Comparison of ENCODE assay signal across 18 cellular contexts in the genomic region with DNA sequence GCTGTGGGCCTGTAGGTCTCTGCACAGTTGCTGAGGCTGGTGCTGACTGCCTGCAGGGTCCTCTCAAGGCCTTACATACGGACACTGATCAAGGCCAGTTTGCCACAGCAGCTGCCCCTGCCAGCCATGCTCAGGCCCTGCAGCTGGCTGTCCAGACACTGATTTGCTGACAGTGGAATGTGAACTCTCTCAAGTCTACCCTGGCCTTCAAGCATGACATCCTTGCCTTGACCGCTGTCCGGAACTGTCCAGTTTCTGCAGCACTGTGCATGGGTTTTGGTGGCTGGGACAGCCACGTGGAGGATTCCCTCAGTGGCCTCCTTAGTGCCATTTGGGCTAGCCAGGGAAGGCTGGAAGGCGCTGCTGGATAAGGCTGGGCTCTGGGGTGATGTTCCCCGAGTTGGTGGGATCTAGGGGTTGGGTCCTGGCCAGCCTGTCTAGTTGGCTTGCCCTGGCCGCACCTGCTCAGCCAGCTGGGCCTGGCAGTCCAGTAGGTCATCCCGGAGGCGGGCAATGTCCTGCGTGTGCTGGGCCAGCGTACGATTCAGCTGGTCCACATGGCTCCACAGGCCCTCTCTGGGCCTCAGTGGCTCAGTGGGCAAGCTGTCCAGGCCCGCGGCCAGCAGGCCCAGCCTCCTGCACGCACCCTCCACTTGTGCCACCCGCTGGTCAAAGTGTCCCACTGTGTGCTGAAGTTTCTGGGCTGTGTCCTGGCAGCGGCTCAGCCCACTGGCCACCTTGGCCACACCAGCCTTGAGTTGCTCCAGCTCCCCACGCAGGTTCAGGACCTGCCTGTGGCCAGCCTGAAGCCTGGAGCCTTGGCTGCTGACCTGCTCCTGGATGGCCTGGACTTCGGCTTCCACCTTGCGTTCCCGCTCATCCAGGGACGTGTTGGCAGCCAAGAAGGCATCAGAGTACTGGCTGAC. TPM values are rescaled to one million over a fixed set of nuclear protein-coding genes. Genes with fewer than 3 reads are reported as not detected.
DNase-seq lines count a peak whose midpoint lies in the region; ATAC-seq, FAIRE-seq and TF ChIP-seq lines count a peak whose summit lies in the region.
"Had no signal": no experiment of that assay in that cellular context is flagged by ENCODE, and none has a peak within 500 bp of the region (broad histone marks: within the 10 kb centered on the region; RNA-seq: fewer than 3 reads in every experiment).

No MANE protein-coding gene starts in this region.

- H4K20me1 ChIP-seq in H9 (ENCODE audit: control insufficient read depth, insufficient read depth, insufficient read length) (no peaks in the 10 kb centered on the region), H1 (replicated peaks in 1 of 2; ENCODE audit: control insufficient read depth in 1 of 2, insufficient read depth in 2 of 2, low read length in 2 of 2) (peaks cover 2 to 7% of the 10 kb centered on the region in 2 experiments)

- H2AK5ac ChIP-seq in H9 (ENCODE audit: insufficient read length, low read length) (no peak overlapping the region), H1 (ENCODE audit: low read depth, low read length) (no peak overlapping the region), mesenchymal stem cell (ENCODE audit: low read length, severe bottlenecking) (no peak overlapping the region)

- TF ChIP-seq RAD21 in H1 (IDR thresholded peaks at IDR 0.05 in 1 of 2, conservative IDR thresholded peaks at IDR 0.05 in 1 of 2; ENCODE audit: low read depth in 2 of 2, low read length in 2 of 2): no peak

- no peak overlapping the region for H3K4me3 Mint-ChIP-seq in H9
- no peak overlapping the region for H3K4me3 Mint-ChIP-seq in type B pancreatic cell

- H3K27ac Mint-ChIP-seq in H9: no peak overlapping the region
- no peak overlapping the region for H3K27ac Mint-ChIP-seq in type B pancreatic cell

- CTCF ChIA-PET in H1 (lab: Charles Lee; ENCODE audit: partially characterized antibody): interaction anchor here (0.8 to 2.3 kb wide), 8 partner anchors 10 to 111 kb away, joined by 3 to 12 read pairs (median 5); a partner anchor contains a TSS

- H3K36me3 ChIP-seq in H1 (ENCODE audit: control insufficient read depth in 2 of 4, insufficient read depth in 4 of 4, low read length in 3 of 4) (no peaks in the 10 kb centered on the region), mesenchymal stem cell (ENCODE audit: control insufficient read depth in 1 of 2, insufficient read depth in 2 of 2, low read depth in 1 of 2, low read length in 2 of 2) (peaks cover 25 to 46% of the 10 kb centered on the region in 2 experiments)
- H3K36me3 ChIP-seq: SJSA1 had no signal

- FAIRE-seq in HTR-8/SVneo (lab: Jason Lieb, UNC): peak; percentile 81
- no peak for FAIRE-seq in H1 (lab: Jason Lieb, UNC)

- H3K4ac ChIP-seq in H9 (ENCODE audit: low read depth, low read length): no peak overlapping the region
- H3K4ac ChIP-seq in H1 (replicated peaks; ENCODE audit: insufficient read length, low read depth, low read length): no peak overlapping the region
- H3K4ac ChIP-seq in mesenchymal stem cell (ENCODE audit: low read depth in 1 of 2, low read length in 2 of 2): no peak overlapping the region

- H4K8ac ChIP-seq in H9 (replicated peaks; ENCODE audit: insufficient read length, low read depth, low read length) (no peak overlapping the region), H1 (ENCODE audit: extremely low read depth, insufficient read depth, low read length) (peak overlapping the region; percentile 64; the same call in 1 of the 2 replicates), mesenchymal stem cell (ENCODE audit: low read length) (no peak overlapping the region)

- H3K23me2 ChIP-seq in H9 (ENCODE audit: insufficient read length, low read depth, low read length, poor library complexity, severe bottlenecking) (no peaks in the 10 kb centered on the region), H1 (ENCODE audit: low read depth, low read length) (peaks cover 2% of the 10 kb centered on the region; the same call in 1 of the 2 replicates)

- H3T11ph ChIP-seq in H9 (ENCODE audit: low read length): no peak overlapping the region

- H2BK20ac ChIP-seq in H9 (ENCODE audit: low read depth, low read length, poor library complexity, severe bottlenecking) (no peak overlapping the region), H1 (ENCODE audit: low read length) (no peak overlapping the region)

- H3K79me1 ChIP-seq in H9 (ENCODE audit: insufficient read depth, low read depth, low read length, poor library complexity, severe bottlenecking): no peaks in the 10 kb centered on the region
- no peaks in the 10 kb centered on the region for H3K79me1 ChIP-seq in H1 (ENCODE audit: low read depth, low read length)
- H3K79me1 ChIP-seq in mesenchymal stem cell (replicated peaks; ENCODE audit: low read length, poor library complexity, severe bottlenecking): no peaks in the 10 kb centered on the region

- H3K27me3 ChIP-seq in H9 (ENCODE audit: insufficient read depth, low read length) (peaks cover 5% of the 10 kb centered on the region), H1 (replicated peaks in 1 of 4; ENCODE audit: control insufficient read depth in 3 of 4, extremely low read depth in 1 of 4, insufficient read depth in 3 of 4, low read length in 3 of 4) (peaks cover 11 to 18% (median 17%) of the 10 kb centered on the region in 4 experiments; a peak in 6 of 7 replicates), mesenchymal stem cell (ENCODE audit: control insufficient read depth in 1 of 2, insufficient read depth in 1 of 2, low read length in 2 of 2) (peaks cover 28 to 29% of the 10 kb centered on the region in 2 experiments)

- DNase-seq in H9 (peak; percentile 24), HTR-8/SVneo (ENCODE audit: insufficient read length, low spot score) (no peak), H1 (ENCODE audit: low read depth in 1 of 2, low spot score in 2 of 2) (no peak), myocyte (ENCODE audit: low read depth) (peak; percentile 90), type B pancreatic cell (ENCODE audit: extremely low spot score, unreplicated experiment) (no peak), mesenchymal stem cell (no peak)
- DNase-seq: COR-L47, DMS153, EL, HCEC 1CT, Karpas-422, MM.1S, NCI-H1105 treated with DMSO at 0.1 percent for 48 hours, NCI-H187, NCI-H226, NCI-H524 treated with DMSO at 0.1 percent for 48 hours had no signal

- H2BK5ac ChIP-seq in H9 (ENCODE audit: insufficient read length, low read length) (no peak overlapping the region), H1 (ENCODE audit: low read depth, low read length) (no peak overlapping the region), mesenchymal stem cell (ENCODE audit: low read depth, low read length, poor library complexity, severe bottlenecking) (no peak overlapping the region)

- WGBS in H9 (ENCODE audit: extremely low coverage, insufficient read length, low lambda C conversion rate): no CpG with 5 or more reads among the region's 22 CpGs
- 88% methylated on average over 21 of the region's 22 CpGs; no CpG with 5 or more reads in 1 of the 2 experiments for WGBS in H1 (ENCODE audit: extremely low coverage in 1 of 2, insufficient coverage in 1 of 2, insufficient read length in 1 of 2, insufficient replicate concordance in 2 of 2, low coverage in 1 of 2, low lambda C conversion rate in 2 of 2, missing lambda C conversion rate in 1 of 2), 2 experiments
- 92% methylated on average over 22 of the region's 22 CpGs for WGBS in mesenchymal stem cell

- H3K9me3 Mint-ChIP-seq in H9: no peaks in the 10 kb centered on the region
- H3K9me3 Mint-ChIP-seq in type B pancreatic cell: no peaks in the 10 kb centered on the region

- TF ChIP-seq EP300 in H1 (IDR thresholded peaks at IDR 0.05; ENCODE audit: borderline replicate concordance in 1 of 2, low read depth in 2 of 2, low read length in 2 of 2): no peak

- H3K4me3 ChIP-seq in H1 (ENCODE audit: extremely low read depth in 1 of 4, insufficient read depth in 2 of 4, low read depth in 3 of 4, low read length in 4 of 4) (no peak overlapping the region), mesenchymal stem cell (ENCODE audit: insufficient read depth in 1 of 2, low read depth in 1 of 2, low read length in 2 of 2) (no peak overlapping the region)
- H3K4me3 ChIP-seq: SJSA1 had no signal

- POLR2A ChIA-PET in H1 (lab: Charles Lee; ENCODE audit: partially characterized antibody): interaction anchor here (1.3 kb wide), 1 partner anchor 12 kb away, joined by 5 read pairs; no protein-coding TSS in a partner anchor

- H3K56ac ChIP-seq in H9 (ENCODE audit: insufficient read length, low read depth, low read length): no peak overlapping the region
- H3K56ac ChIP-seq in H1 (replicated peaks; ENCODE audit: insufficient read length, low read depth, low read length): no peak overlapping the region

- H3K4me1 ChIP-seq in H9 (ENCODE audit: insufficient read depth, low read length) (no peaks in the 10 kb centered on the region), H1 (replicated peaks in 1 of 4; ENCODE audit: control insufficient read depth in 3 of 4, insufficient read depth in 4 of 4, low read length in 3 of 4) (no peaks in the 10 kb centered on the region; a peak in 2 of 7 replicates), mesenchymal stem cell (ENCODE audit: control insufficient read depth, insufficient read depth, low read depth, low read length) (peaks cover 11% of the 10 kb centered on the region)

- H2AFZ ChIP-seq in H9 (ENCODE audit: low read length) (no peak overlapping the region), H1 (ENCODE audit: low read length) (no peak overlapping the region), mesenchymal stem cell (ENCODE audit: low read depth, low read length) (no peak overlapping the region)

- H3K36me3 Mint-ChIP-seq in H9 (ENCODE audit: insufficient read depth in 1 of 3, low read depth in 3 of 3): peaks cover 0 to 4% (median 3%) of the 10 kb centered on the region in 3 experiments; a peak in 3 of 7 replicates
- H3K36me3 Mint-ChIP-seq in type B pancreatic cell: no peaks in the 10 kb centered on the region

- H3K14ac ChIP-seq in H9 (ENCODE audit: insufficient read depth, low read length) (no peak overlapping the region; the same call in 1 of the 2 replicates), H1 (ENCODE audit: insufficient read length) (no peak overlapping the region), mesenchymal stem cell (ENCODE audit: low read length in 2 of 2) (peak overlapping the region in 1 of 2 experiments; percentile 26)

- H3K23ac ChIP-seq in H9 (ENCODE audit: insufficient read length, low read depth, low read length) (no peak overlapping the region), H1 (ENCODE audit: insufficient read length) (no peak overlapping the region), mesenchymal stem cell (ENCODE audit: low read length in 2 of 2) (no peak overlapping the region)

- H4K5ac ChIP-seq in H9 (ENCODE audit: insufficient read length, low read depth, low read length): no peak overlapping the region
- H4K5ac ChIP-seq in H1 (ENCODE audit: insufficient read length, low read depth, low read length): no peak overlapping the region

- TF ChIP-seq CTCF in H9 (conservative IDR thresholded peaks at IDR 0.05) (no peak), H1 (IDR thresholded peaks at IDR 0.05; ENCODE audit: control extremely low read depth in 1 of 3, insufficient read depth in 1 of 3, low read depth in 1 of 3, low read length in 3 of 3) (no peak), type B pancreatic cell (conservative IDR thresholded peaks at IDR 0.05) (no peak)

- H4K91ac ChIP-seq in H9 (ENCODE audit: insufficient read length, low read depth, low read length) (no peak overlapping the region), H1 (replicated peaks; ENCODE audit: insufficient read length, low read length) (no peak overlapping the region), mesenchymal stem cell (ENCODE audit: low read length) (no peak overlapping the region)

- H3K4me1 Mint-ChIP-seq in H9: peaks cover 3 to 8% of the 10 kb centered on the region in 2 experiments
- peaks cover 6% of the 10 kb centered on the region for H3K4me1 Mint-ChIP-seq in type B pancreatic cell (ENCODE audit: unreplicated experiment)

- H3K27me3 Mint-ChIP-seq in H9 (ENCODE audit: low read depth) (peaks cover 18% of the 10 kb centered on the region), type B pancreatic cell (peaks cover 13% of the 10 kb centered on the region)

- H3K9me3 ChIP-seq in H9 (ENCODE audit: control insufficient read depth, low read depth, low read length) (no peaks in the 10 kb centered on the region), H1 (ENCODE audit: insufficient read depth in 2 of 2, low read depth in 1 of 2, low read length in 1 of 2) (no peaks in the 10 kb centered on the region), mesenchymal stem cell (ENCODE audit: control insufficient read depth, low read length) (no peaks in the 10 kb centered on the region)
- H3K9me3 ChIP-seq: SJSA1 had no signal

- H2BK15ac ChIP-seq in H9 (ENCODE audit: low read depth, low read length) (no peak overlapping the region), H1 (ENCODE audit: low read length) (no peak overlapping the region), mesenchymal stem cell (ENCODE audit: low read depth, poor library complexity, severe bottlenecking) (no peak overlapping the region)

- H3K9ac ChIP-seq in H9 (ENCODE audit: extremely low read depth, insufficient read length, low read length) (no peak overlapping the region), H1 (replicated peaks in 1 of 4; ENCODE audit: extremely low read depth in 1 of 4, low read depth in 3 of 4, low read length in 3 of 4) (no peak overlapping the region), mesenchymal stem cell (ENCODE audit: low read length) (no peak overlapping the region)

- H2BK12ac ChIP-seq in H9 (ENCODE audit: insufficient read length, low read depth, low read length): no peak overlapping the region
- no peak overlapping the region for H2BK12ac ChIP-seq in H1 (ENCODE audit: low read depth, low read length)
- H2BK12ac ChIP-seq in mesenchymal stem cell (ENCODE audit: low read length in 2 of 2): no peak overlapping the region

- no peak overlapping the region for H3K4me2 ChIP-seq in H9 (ENCODE audit: insufficient read depth, insufficient read length, low read length)
- no peak overlapping the region for H3K4me2 ChIP-seq in H1 (ENCODE audit: insufficient read depth in 1 of 2, low read depth in 2 of 2, low read length in 2 of 2)
- H3K4me2 ChIP-seq in mesenchymal stem cell (ENCODE audit: low read length, poor library complexity, severe bottlenecking): no peak overlapping the region

- H3K27ac ChIP-seq in H9 (ENCODE audit: insufficient read length, low read depth, low read length) (no peak overlapping the region), H1 (ENCODE audit: low read depth, low read length) (no peak overlapping the region; the same call in 1 of the 2 replicates), mesenchymal stem cell (ENCODE audit: low read length, poor library complexity, severe bottlenecking) (no peak overlapping the region)
- H3K27ac ChIP-seq: SJSA1 had no signal

- no peak for ATAC-seq in GM21360 (IDR thresholded peaks at IDR 0.05; ENCODE audit: unreplicated experiment)

- H3K79me2 ChIP-seq in H9 (ENCODE audit: insufficient read depth, low read length) (no peaks in the 10 kb centered on the region), H1 (ENCODE audit: control insufficient read depth in 1 of 2, insufficient read depth in 2 of 2, low read length in 2 of 2) (no peaks in the 10 kb centered on the region)

- no peak overlapping the region for H2BK120ac ChIP-seq in H9 (ENCODE audit: low read depth, low read length, poor library complexity, severe bottlenecking)
- H2BK120ac ChIP-seq in H1 (replicated peaks; ENCODE audit: low read depth, low read length): no peak overlapping the region
- H2BK120ac ChIP-seq in mesenchymal stem cell (ENCODE audit: low read depth, low read length): no peak overlapping the region

- H3K18ac ChIP-seq in H9 (ENCODE audit: insufficient read length, low read depth, low read length) (no peak overlapping the region), H1 (ENCODE audit: extremely low read depth, low read length) (no peak overlapping the region), mesenchymal stem cell (ENCODE audit: low read depth in 1 of 2, low read length in 2 of 2) (no peak overlapping the region)

- no peak for TF ChIP-seq POLR2A in H1 (IDR thresholded peaks at IDR 0.05; ENCODE audit: control extremely low read depth in 1 of 2, low read depth in 2 of 2, low read length in 2 of 2)

RNA-seq across cellular contexts. Expression of a gene that starts 5.5 kb away (rescaled TPM):
- total RNA-seq in H9 (2021) (5.9 and 6.7 TPM in 2 replicates), myocyte (not detected in 2 replicates), type B pancreatic cell (ENCODE audit: low replicate concordance) (0.67 and 10.3 TPM in 2 replicates)
- total RNA-seq in H1 (2021; fragmentation: NEBNext Ultra II Directional; extraction: Animal tissue kit (Norgen Biotek cat#: 25700)): 3.5 and 3.8 TPM in 2 replicates
- 5.2 TPM in 2 replicates for polyA plus RNA-seq in H1 (2011; rRNA removed)
- 5.3 TPM for polyA plus RNA-seq in H1 (2011; cell fraction: cytosol; rRNA removed)
- polyA plus RNA-seq in H1 (2011; cell fraction: nucleus; rRNA removed): 7.2 TPM
- 2.5 to 5.5 TPM (median 4.5 TPM) in 4 replicates for polyA plus RNA-seq in H1 (2012, experiment 1 of 2)
- 4.1 TPM for polyA plus RNA-seq in H1 (2012, experiment 2 of 2)
- 3.9 TPM for polyA plus RNA-seq in H1 (2013, experiment 1 of 2)
- 3.8 TPM for polyA plus RNA-seq in H1 (2013, experiment 2 of 2)
- polyA minus RNA-seq in H1 (2011; rRNA and poly(A)+ RNA removed): 5.0 and 5.7 TPM in 2 replicates
- polyA minus RNA-seq in H1 (2011; cell fraction: cytosol; rRNA and poly(A)+ RNA removed): 4.8 TPM
- polyA minus RNA-seq in H1 (2011; cell fraction: nucleus; rRNA and poly(A)+ RNA removed): 4.5 TPM
- polyA plus RNA-seq in myocyte (2012): 0.08 TPM
- polyA plus RNA-seq in mesenchymal stem cell (2013, experiment 1 of 2): 0.08 TPM
- 0.11 TPM for polyA plus RNA-seq in mesenchymal stem cell (2013, experiment 2 of 2)
- total RNA-seq: SJSA1 had no signal

RNA-seq across cellular contexts. Expression of a gene that starts 20.5 kb away (rescaled TPM):
- total RNA-seq in H9 (2021) (3.8 and 4.2 TPM in 2 replicates), myocyte (7.7 and 12.2 TPM in 2 replicates), type B pancreatic cell (ENCODE audit: low replicate concordance) (17.5 and 31.6 TPM in 2 replicates)
- total RNA-seq in H1 (2021; fragmentation: NEBNext Ultra II Directional; extraction: Animal tissue kit (Norgen Biotek cat#: 25700)): 3.1 and 3.7 TPM in 2 replicates
- 3.9 and 5.1 TPM in 2 replicates for polyA plus RNA-seq in H1 (2011; rRNA removed)
- 5.4 TPM for polyA plus RNA-seq in H1 (2011; cell fraction: cytosol; rRNA removed)
- polyA plus RNA-seq in H1 (2011; cell fraction: nucleus; rRNA removed): 41.9 TPM
- 3.7 to 5.9 TPM (median 5.6 TPM) in 4 replicates for polyA plus RNA-seq in H1 (2012, experiment 1 of 2)
- 3.7 TPM for polyA plus RNA-seq in H1 (2012, experiment 2 of 2)
- polyA plus RNA-seq in H1 (2013, experiment 1 of 2): 4.0 TPM
- 4.1 TPM for polyA plus RNA-seq in H1 (2013, experiment 2 of 2)
- 3.3 and 3.7 TPM in 2 replicates for polyA minus RNA-seq in H1 (2011; rRNA and poly(A)+ RNA removed)
- polyA minus RNA-seq in H1 (2011; cell fraction: cytosol; rRNA and poly(A)+ RNA removed): 2.3 TPM
- polyA minus RNA-seq in H1 (2011; cell fraction: nucleus; rRNA and poly(A)+ RNA removed): 10.7 TPM
- polyA plus RNA-seq in myocyte (2012): 9.9 TPM
- 8.1 TPM for polyA plus RNA-seq in mesenchymal stem cell (2013, experiment 1 of 2)
- 8.1 TPM for polyA plus RNA-seq in mesenchymal stem cell (2013, experiment 2 of 2)
- total RNA-seq: SJSA1 had no signal

RNA-seq across cellular contexts. Expression of a gene that starts 43.6 kb away (rescaled TPM):
- total RNA-seq in H9 (2021) (2.9 and 4.4 TPM in 2 replicates), myocyte (35.8 and 36.4 TPM in 2 replicates), type B pancreatic cell (ENCODE audit: low replicate concordance) (10.2 and 16.3 TPM in 2 replicates)
- total RNA-seq in H1 (2021; fragmentation: NEBNext Ultra II Directional; extraction: Animal tissue kit (Norgen Biotek cat#: 25700)): 5.9 and 7.8 TPM in 2 replicates
- polyA plus RNA-seq in H1 (2011; rRNA removed): 1.00 and 1.8 TPM in 2 replicates
- 1.8 TPM for polyA plus RNA-seq in H1 (2011; cell fraction: cytosol; rRNA removed)
- 3.5 TPM for polyA plus RNA-seq in H1 (2011; cell fraction: nucleus; rRNA removed)
- polyA plus RNA-seq in H1 (2012, experiment 1 of 2): 1.9 to 3.3 TPM (median 2.3 TPM) in 4 replicates
- 0.42 TPM for polyA plus RNA-seq in H1 (2012, experiment 2 of 2)
- polyA plus RNA-seq in H1 (2013, experiment 1 of 2): 2.4 TPM
- 2.3 TPM for polyA plus RNA-seq in H1 (2013, experiment 2 of 2)
- polyA minus RNA-seq in H1 (2011; rRNA and poly(A)+ RNA removed): 6.3 and 6.4 TPM in 2 replicates
- 1.5 TPM for polyA minus RNA-seq in H1 (2011; cell fraction: cytosol; rRNA and poly(A)+ RNA removed)
- polyA minus RNA-seq in H1 (2011; cell fraction: nucleus; rRNA and poly(A)+ RNA removed): 4.8 TPM
- 26.5 TPM for polyA plus RNA-seq in myocyte (2012)
- 26.5 TPM for polyA plus RNA-seq in mesenchymal stem cell (2013, experiment 1 of 2)
- polyA plus RNA-seq in mesenchymal stem cell (2013, experiment 2 of 2): 23.3 TPM

Comparison
In these comparisons a context has a peak if more than half of its experiments do, and no peak if none do; other contexts are left out.
1. DNase-seq: peak in H9 (single experiment) and myocyte (single experiment); none in HTR-8/SVneo (single experiment), H1 (0 of 2), type B pancreatic cell (single experiment) and mesenchymal stem cell (single experiment).